ENCODE assay signal across 20 cellular contexts in genomic region chr3:40677321-40677720, GRCh38.
DNase-seq lines count a peak whose midpoint lies in the region; ATAC-seq, FAIRE-seq and TF ChIP-seq lines count a peak whose summit lies in the region.
"Had no signal": no experiment of that assay in that cellular context is flagged by ENCODE, and none has a peak within 500 bp of the region (broad histone marks: within the 10 kb centered on the region; RNA-seq: fewer than 3 reads in every experiment).

No MANE protein-coding gene starts in this region.

- no peaks in the 10 kb centered on the region for H3K36me3 ChIP-seq in H1 (ENCODE audit: control insufficient read depth in 2 of 4, insufficient read depth in 4 of 4, low read length in 3 of 4)
- H3K36me3 ChIP-seq: BE2C had no signal

- no peak overlapping the region for H3K23ac ChIP-seq in H1 (ENCODE audit: insufficient read length)

- H3K9me3 ChIP-seq in H1 (ENCODE audit: insufficient read depth in 2 of 2, low read depth in 1 of 2, low read length in 1 of 2), result no peaks in the 10 kb centered on the region
- H3K9me3 ChIP-seq: BE2C had no signal

- H3K4me1 ChIP-seq in H1 (replicated peaks in 1 of 4; ENCODE audit: control insufficient read depth in 3 of 4, insufficient read depth in 4 of 4, low read length in 3 of 4), result peaks cover 0 to 4% (median 1%) of the 10 kb centered on the region in 4 experiments; a peak in 4 of 7 replicates
- H3K4me1 ChIP-seq: BE2C had no signal

- H2BK20ac ChIP-seq in H1 (ENCODE audit: low read length), result no peak overlapping the region

- H3K23me2 ChIP-seq in H1 (ENCODE audit: low read depth, low read length), result no peaks in the 10 kb centered on the region

- H4K8ac ChIP-seq in H1 (ENCODE audit: extremely low read depth, insufficient read depth, low read length), result no peak overlapping the region

- H3K79me2 ChIP-seq in H1 (ENCODE audit: control insufficient read depth in 1 of 2, insufficient read depth in 2 of 2, low read length in 2 of 2), result no peaks in the 10 kb centered on the region

- no peak overlapping the region for H3K9ac ChIP-seq in H1 (replicated peaks in 1 of 4; ENCODE audit: extremely low read depth in 1 of 4, low read depth in 3 of 4, low read length in 3 of 4)

- no peak overlapping the region for H3K56ac ChIP-seq in H1 (replicated peaks; ENCODE audit: insufficient read length, low read depth, low read length)

- no peak overlapping the region for H2BK5ac ChIP-seq in H1 (ENCODE audit: low read depth, low read length)

- no peak for TF ChIP-seq CTCF in H1 (IDR thresholded peaks at IDR 0.05; ENCODE audit: control extremely low read depth in 1 of 3, insufficient read depth in 1 of 3, low read depth in 1 of 3, low read length in 3 of 3)

- H2AK5ac ChIP-seq in H1 (ENCODE audit: low read depth, low read length), result no peak overlapping the region

- peak overlapping the region; percentile 31 for H2BK120ac ChIP-seq in H1 (replicated peaks; ENCODE audit: low read depth, low read length)

- H3K79me1 ChIP-seq in H1 (ENCODE audit: low read depth, low read length), result no peaks in the 10 kb centered on the region

- no peak overlapping the region for H2BK15ac ChIP-seq in H1 (ENCODE audit: low read length)

- H3K18ac ChIP-seq in H1 (ENCODE audit: extremely low read depth, low read length), result no peak overlapping the region

- no peak overlapping the region for H3K4me3 ChIP-seq in H1 (ENCODE audit: extremely low read depth in 1 of 4, insufficient read depth in 2 of 4, low read depth in 3 of 4, low read length in 4 of 4)

- no peaks in the 10 kb centered on the region for H4K20me1 ChIP-seq in H1 (replicated peaks in 1 of 2; ENCODE audit: control insufficient read depth in 1 of 2, insufficient read depth in 2 of 2, low read length in 2 of 2)

- H4K91ac ChIP-seq in H1 (replicated peaks; ENCODE audit: insufficient read length, low read length), result no peak overlapping the region

- WGBS in H1 (ENCODE audit: extremely low coverage in 1 of 2, insufficient coverage in 1 of 2, insufficient read length in 1 of 2, insufficient replicate concordance in 2 of 2, low coverage in 1 of 2, low lambda C conversion rate in 2 of 2, missing lambda C conversion rate in 1 of 2), 2 experiments, result 83% methylated on average over 3 of the region's 3 CpGs; no CpG with 5 or more reads in 1 of the 2 experiments

- no peak overlapping the region for H2AFZ ChIP-seq in H1 (ENCODE audit: low read length)

- no peak overlapping the region for H3K27ac ChIP-seq in H1 (ENCODE audit: low read depth, low read length)
- H3K27ac ChIP-seq: C4-2B had no signal

- no peak overlapping the region for H2BK12ac ChIP-seq in H1 (ENCODE audit: low read depth, low read length)

- H3K27me3 ChIP-seq in H1 (replicated peaks in 1 of 4; ENCODE audit: control insufficient read depth in 3 of 4, extremely low read depth in 1 of 4, insufficient read depth in 3 of 4, low read length in 3 of 4), result no peaks in the 10 kb centered on the region
- H3K27me3 ChIP-seq: BE2C had no signal

- DNase-seq in NCI-H82 (lab: John Stamatoyannopoulos, UW) (peak; percentile 0), NCI-H82 treated with DMSO at 0.1 percent for 48 hours (lab: John Stamatoyannopoulos, UW; ENCODE audit: unreplicated experiment) (no peak), SK-N-DZ (ENCODE audit: low spot score) (peak; percentile 26), H1 (ENCODE audit: low read depth in 1 of 2, low spot score in 2 of 2) (no peak), retina (peak; percentile 25), cerebellum (ENCODE audit: low spot score) (no peak)
- DNase-seq: BE2C; CD8-positive, alpha-beta T cell; COR-L47; DND-41; GDM1; IMR-90 had no signal

- ATAC-seq in GM21515 (IDR thresholded peaks at IDR 0.05; ENCODE audit: unreplicated experiment) (no peak), HG02938 (IDR thresholded peaks at IDR 0.05; ENCODE audit: unreplicated experiment) (no peak)
- ATAC-seq: CD8-positive, alpha-beta T cell; HCT116 had no signal

- no peak overlapping the region for H4K5ac ChIP-seq in H1 (ENCODE audit: insufficient read length, low read depth, low read length)

- no peak overlapping the region for H3K14ac ChIP-seq in H1 (ENCODE audit: insufficient read length)

- no peak for TF ChIP-seq RAD21 in H1 (IDR thresholded peaks at IDR 0.05 in 1 of 2, conservative IDR thresholded peaks at IDR 0.05 in 1 of 2; ENCODE audit: low read depth in 2 of 2, low read length in 2 of 2)

- CTCF ChIA-PET in H1 (lab: Charles Lee; ENCODE audit: partially characterized antibody), result no interaction called here

- H3K4me2 ChIP-seq in H1 (ENCODE audit: insufficient read depth in 1 of 2, low read depth in 2 of 2, low read length in 2 of 2), result no peak overlapping the region

- no peak for FAIRE-seq in H1 (lab: Jason Lieb, UNC)
- FAIRE-seq: A204.1, D721Med, GM12892, GM19239 had no signal

- no peak for TF ChIP-seq POLR2A in H1 (IDR thresholded peaks at IDR 0.05; ENCODE audit: control extremely low read depth in 1 of 2, low read depth in 2 of 2, low read length in 2 of 2)

- no peak overlapping the region for H3K4ac ChIP-seq in H1 (replicated peaks; ENCODE audit: insufficient read length, low read depth, low read length)

- POLR2A ChIA-PET in H1 (lab: Charles Lee; ENCODE audit: partially characterized antibody), result no interaction called here

- no peak for TF ChIP-seq EP300 in H1 (IDR thresholded peaks at IDR 0.05; ENCODE audit: borderline replicate concordance in 1 of 2, low read depth in 2 of 2, low read length in 2 of 2)

TF ChIP-seq in H1, 55 proteins besides CTCF, POLR2A, EP300 and RAD21:
- TF ChIP-seq BCL11A (IDR thresholded peaks at IDR 0.05; ENCODE audit: low read depth in 2 of 2, low read length in 2 of 2), result no peak
- TF ChIP-seq PHF8 (conservative IDR thresholded peaks at IDR 0.05; ENCODE audit: low read depth, low read length), result no peak
- no peak for TF ChIP-seq MAX (IDR thresholded peaks at IDR 0.05)
- no peak for TF ChIP-seq SUZ12 (IDR thresholded peaks at IDR 0.05; ENCODE audit: low read length)
- no peak for TF ChIP-seq CBX5 (IDR thresholded peaks at IDR 0.05; ENCODE audit: low read depth, low read length)
- no peak for TF ChIP-seq TCF12 (IDR thresholded peaks at IDR 0.05; ENCODE audit: low read depth, low read length)
- no peak for TF ChIP-seq KDM5A (IDR thresholded peaks at IDR 0.05; ENCODE audit: low read length)
- TF ChIP-seq SIN3A (conservative IDR thresholded peaks at IDR 0.05 in 1 of 2, IDR thresholded peaks at IDR 0.05 in 1 of 2; ENCODE audit: low read depth in 1 of 2, low read length in 2 of 2), result no peak
- TF ChIP-seq CEBPB (IDR thresholded peaks at IDR 0.05; ENCODE audit: low read depth, low read length), result no peak
- TF ChIP-seq NRF1 (IDR thresholded peaks at IDR 0.05; ENCODE audit: low read depth, low read length), result no peak
- no peak for TF ChIP-seq GABPA (IDR thresholded peaks at IDR 0.05; ENCODE audit: borderline replicate concordance, insufficient read depth, low read length)
- no peak for TF ChIP-seq HDAC2 (IDR thresholded peaks at IDR 0.05; ENCODE audit: borderline replicate concordance in 1 of 2, low read depth in 2 of 2, low read length in 2 of 2)
- no peak for TF ChIP-seq ZNF274 (IDR thresholded peaks at IDR 0.05; ENCODE audit: borderline replicate concordance, extremely low read depth, low read length)
- TF ChIP-seq SP2 (IDR thresholded peaks at IDR 0.05; ENCODE audit: low read length), result no peak
- no peak for TF ChIP-seq RBBP5 (IDR thresholded peaks at IDR 0.05; ENCODE audit: borderline replicate concordance, low read depth, low read length)

Comparison
In these comparisons a context has a peak if more than half of its experiments do, and no peak if none do; other contexts are left out.
1. DNase-seq: peak in NCI-H82 (single experiment), SK-N-DZ (single experiment) and retina (single experiment); none in NCI-H82 treated with DMSO at 0.1 percent for 48 hours (single experiment), H1 (0 of 2) and cerebellum (single experiment).